Comparison of ENCODE assay signal across 23 cellular contexts in genomic region chr3:10329495-10330015, GRCh38. TPM values are rescaled to one million over a fixed set of nuclear protein-coding genes. Genes with fewer than 3 reads are reported as not detected.
"Had no signal": no experiment of that assay in that cellular context is flagged by ENCODE, and none has a peak within 500 bp of the region (broad histone marks: within the 10 kb centered on the region; RNA-seq: fewer than 3 reads in every experiment).

No MANE protein-coding gene starts in this region.

- H3K4me1 ChIP-seq: left lung, lower lobe of right lung, right atrium auricular region, stomach had no signal

- ATAC-seq: esophagus mucosa, left lung, lower lobe of right lung had no signal

- H3K4me3 Mint-ChIP-seq: nephron progenitor cell had no signal

- H3K4me3 ChIP-seq: coronary artery, dorsolateral prefrontal cortex, left lung, lower lobe of right lung, right atrium auricular region, stomach, thoracic aorta had no signal

- H3K27me3 ChIP-seq: dorsolateral prefrontal cortex, right atrium auricular region had no signal

- H3K36me3 ChIP-seq: left lung, lower lobe of right lung, right atrium auricular region, stomach, thoracic aorta had no signal

- DNase-seq: effector memory CD4-positive, alpha-beta T cell; islet precursor cell; left lung; lower lobe of right lung; mesendoderm; naive B cell; nephron progenitor cell; small intestine; stimulated activated CD4-positive, alpha-beta T cell treated with anti-CD3 and anti-CD28 coated beads, Interleukin-12 subunit alpha, Interleukin-12 subunit beta, amount 100 ng/mL, for 4 hours; stimulated activated naive CD4-positive, alpha-beta T cell; stomach; substantia nigra; trophoblast cell had no signal

- H3K4me1 Mint-ChIP-seq: nephron progenitor cell had no signal

- H3K9me3 ChIP-seq: left lung, lower lobe of right lung, right atrium auricular region, stomach, thoracic aorta had no signal

- H3K27ac Mint-ChIP-seq: nephron progenitor cell had no signal

- FAIRE-seq: endometrium, frontal cortex, small intestine had no signal

- H3K27ac ChIP-seq: coronary artery, left lung, lower lobe of right lung, right atrium auricular region, stomach, thoracic aorta had no signal

- H3K36me3 Mint-ChIP-seq: naive B cell had no signal

- H3K9me3 Mint-ChIP-seq: naive B cell, nephron progenitor cell had no signal

RNA-seq across cellular contexts. Expression of gene GHRL, which starts 36.8 kb away (rescaled TPM):
- total RNA-seq: chondrocyte, fibroblast of lung, frontal cortex, right atrium auricular region, urinary bladder had no signal
